ENCODE assay signal across 15 cellular contexts in the genomic region with DNA sequence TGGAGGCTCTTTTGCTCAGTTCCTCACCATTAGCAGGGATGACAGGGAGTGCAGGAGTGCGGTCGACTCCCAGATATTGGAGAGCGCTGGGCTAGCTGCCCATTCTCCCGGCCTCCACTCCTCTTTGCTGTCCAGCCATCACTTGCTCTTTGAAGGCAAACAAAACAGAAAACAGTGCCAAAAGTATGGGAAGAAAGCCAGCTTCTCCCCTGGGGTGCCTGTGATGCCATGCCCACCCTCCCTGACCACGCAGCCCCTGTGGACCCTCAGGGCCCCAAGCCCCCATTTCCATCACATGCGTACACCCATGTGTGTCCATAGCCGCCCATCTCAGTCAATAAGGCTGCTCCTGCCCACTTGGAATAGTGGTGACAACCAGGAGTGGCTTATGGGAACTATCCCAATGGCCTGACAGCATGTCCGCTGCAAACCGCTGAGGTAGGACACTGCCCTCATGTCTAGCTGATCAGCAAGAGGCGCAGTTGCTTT.
"Had no signal": no experiment of that assay in that cellular context is flagged by ENCODE, and none has a peak within 500 bp of the region (broad histone marks: within the 10 kb centered on the region; RNA-seq: fewer than 3 reads in every experiment).

No MANE protein-coding gene starts in this region.

- H3K4me3 ChIP-seq: lower lobe of right lung, ovary, stomach, thyroid gland had no signal

- H3K4me1 ChIP-seq: foreskin keratinocyte, stomach, thyroid gland had no signal

- DNase-seq: activated CD4-positive, alpha-beta T cell treated with anti-CD3 and anti-CD28 coated beads, Interleukin-2, amount 50 U/mL, for 48 hours; activated CD8-positive, alpha-beta memory T cell treated with anti-CD3 and anti-CD28 coated beads, Interleukin-2, amount 10 ng/mL, durations not matched to agents 7 days and 5 days; activated gamma-delta T cell treated with Interleukin-2 at 50 U/mL for 16 hours; activated T-cell treated with anti-CD3 and anti-CD28 coated beads, Interleukin-2, amount 50 U/mL, for 1 hour; amniotic stem cell; cerebellar nuclear complex; effector memory CD4-positive, alpha-beta T cell; foreskin keratinocyte; lower lobe of right lung; ovary; stimulated activated CD4-positive, alpha-beta T cell treated with anti-CD3 and anti-CD28 coated beads, Interleukin-12 subunit alpha, Interleukin-12 subunit beta, amount 100 ng/mL, for 4 hours; stimulated activated CD4-positive, alpha-beta T cell treated with anti-CD3 and anti-CD28 coated beads, Interleukin-2, amount 100 ng/mL, for 24 hours; stomach; thyroid gland had no signal

- H3K36me3 ChIP-seq: lower lobe of right lung, ovary, stomach, thyroid gland had no signal

- ATAC-seq: activated CD8-positive, alpha-beta memory T cell treated with anti-CD3 and anti-CD28 coated beads, Interleukin-2, amount 10 ng/mL, durations not matched to agents 7 days and 5 days; foreskin keratinocyte had no signal

- H3K9me3 ChIP-seq: lower lobe of right lung, thyroid gland had no signal

- H3K27ac ChIP-seq: foreskin keratinocyte, lower lobe of right lung, ovary, stomach, thyroid gland, VCaP had no signal

- H3K27me3 ChIP-seq: ovary, thyroid gland had no signal
